14 cellular contexts compared by ENCODE assay signal in the genomic region with DNA sequence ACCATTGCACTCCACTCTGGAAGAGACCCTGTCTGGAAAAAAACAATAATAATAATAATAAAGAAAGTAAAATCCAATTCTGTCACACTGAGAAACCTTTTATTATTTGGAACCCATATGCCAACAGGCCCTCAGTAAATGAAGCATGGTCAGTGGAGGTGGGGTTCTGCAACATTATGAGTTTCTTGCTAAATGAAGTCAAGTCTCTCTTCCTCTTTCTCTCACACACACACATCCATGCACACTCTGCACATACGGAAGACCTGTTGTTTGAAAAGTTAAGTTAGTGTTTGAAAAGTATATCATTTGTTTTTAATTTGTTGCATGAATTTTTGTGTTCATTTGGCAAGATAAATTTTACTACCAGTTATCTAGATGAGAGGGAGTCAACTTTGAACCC. TPM values are rescaled to one million over a fixed set of nuclear protein-coding genes. Genes with fewer than 3 reads are reported as not detected.
DNase-seq lines count a peak whose midpoint lies in the region; ATAC-seq and TF ChIP-seq lines count a peak whose summit lies in the region.
"Had no signal": no experiment of that assay in that cellular context is flagged by ENCODE, and none has a peak within 500 bp of the region (broad histone marks: within the 10 kb centered on the region; RNA-seq: fewer than 3 reads in every experiment).

No MANE protein-coding gene starts in this region.

- no peaks in the 10 kb centered on the region for H3K4me1 Mint-ChIP-seq in MCF 10A (ENCODE audit: insufficient read depth, unreplicated experiment)

- H3K27me3 Mint-ChIP-seq in MCF 10A (ENCODE audit: insufficient read depth, unreplicated experiment), result no peaks in the 10 kb centered on the region

- BruUV-seq in MCF 10A (replicated peaks; lab: Mats Ljungman, UMichigan), result no TSS peak

- H3K9me3 Mint-ChIP-seq in MCF 10A (ENCODE audit: unreplicated experiment), result no peaks in the 10 kb centered on the region

- DNase-seq in MV-4-11 (lab: John Stamatoyannopoulos, UW) (peak; percentile 82), MCF 10A (ENCODE audit: unreplicated experiment) (no peak), DMS 273 (lab: John Stamatoyannopoulos, UW; ENCODE audit: unreplicated experiment) (no peak), left ventricle myocardium superior (no peak)
- DNase-seq: DMS153, foreskin melanocyte, KBM-7, small intestine, T-helper 9 cell had no signal

- no peak for TF ChIP-seq CTCF in MCF 10A (IDR thresholded peaks at IDR 0.05; ENCODE audit: unreplicated experiment)

- ATAC-seq in GM18498 (IDR thresholded peaks at IDR 0.05; ENCODE audit: unreplicated experiment) (peak; percentile 57), GM21390 (IDR thresholded peaks at IDR 0.05; ENCODE audit: unreplicated experiment) (peak; percentile 60), HG03064 (IDR thresholded peaks at IDR 0.05; ENCODE audit: low read depth, unreplicated experiment) (peak; percentile 54), HG02571 (IDR thresholded peaks at IDR 0.05; ENCODE audit: unreplicated experiment) (no peak), left ventricle myocardium superior (no peak)
- ATAC-seq: Panc1 had no signal

- POLR2A ChIA-PET in MCF 10A (lab: Yijun Ruan, JAX), result no interaction called here

- intact Hi-C loops in MCF 10A (cut with micrococcal nuclease) (no loop called here), left ventricle myocardium superior (cut with micrococcal nuclease) (no loop called here)

- H3K36me3 Mint-ChIP-seq in MCF 10A (ENCODE audit: insufficient read depth, unreplicated experiment), result no peaks in the 10 kb centered on the region

- CTCF ChIA-PET in MCF 10A (lab: Yijun Ruan, JAX), result no interaction called here

- no peak overlapping the region for H3K4me3 Mint-ChIP-seq in MCF 10A (ENCODE audit: unreplicated experiment)

- no peak overlapping the region for H3K27ac Mint-ChIP-seq in MCF 10A (ENCODE audit: low read depth, unreplicated experiment)

RNA-seq across cellular contexts. Expression of gene GAP43, which starts 27.8 kb away (rescaled TPM):
- total RNA-seq in MCF 10A (2022), result not detected in 2 replicates
- 0.25 TPM for total RNA-seq in left ventricle myocardium superior

Comparison
In these comparisons a context has a peak if more than half of its experiments do, and no peak if none do; other contexts are left out.
1. ATAC-seq: peak in GM18498 (single experiment), GM21390 (single experiment) and HG03064 (single experiment); none in HG02571 (single experiment) and left ventricle myocardium superior (single experiment).